Comparison of ENCODE assay signal across 18 cellular contexts in the genomic region with DNA sequence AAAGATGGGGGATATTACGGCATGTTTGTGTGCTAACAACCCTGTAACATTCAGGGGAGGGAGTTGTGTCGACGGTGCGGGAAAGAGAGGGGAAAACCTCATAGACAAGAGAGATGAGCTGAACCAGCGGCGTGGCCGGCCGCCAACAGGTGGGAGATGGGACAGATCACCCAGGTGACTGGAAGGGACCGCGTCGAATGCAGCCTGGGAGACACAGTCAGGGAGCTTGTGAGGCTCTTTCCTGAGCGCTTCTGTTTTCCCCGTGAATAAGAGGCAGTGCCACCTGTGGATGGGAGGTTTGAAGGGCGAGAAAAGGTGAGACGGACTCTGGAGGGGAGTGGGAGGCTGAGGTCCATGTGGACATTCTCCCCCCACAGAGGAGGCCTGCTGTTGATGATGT.
"Had no signal": no experiment of that assay in that cellular context is flagged by ENCODE, and none has a peak within 500 bp of the region (broad histone marks: within the 10 kb centered on the region; RNA-seq: fewer than 3 reads in every experiment).

No MANE protein-coding gene starts in this region.

- H3K27me3 ChIP-seq: colonic mucosa had no signal

- DNase-seq: colonic mucosa; effector CD4-positive, alpha-beta T cell; foreskin melanocyte; heart left ventricle; hippocampal formation; occipital lobe; psoas muscle; retina; stimulated activated CD4-positive, alpha-beta T cell treated with anti-CD3 and anti-CD28 coated beads, Interleukin-12 subunit alpha, Interleukin-12 subunit beta, amount 100 ng/mL, for 4 hours; stimulated activated naive CD4-positive, alpha-beta T cell; stomach; substantia nigra; trophoblast cell had no signal

- H3K36me3 ChIP-seq: colonic mucosa, heart left ventricle, stomach had no signal

- ATAC-seq: heart left ventricle; left lobe of liver; natural killer cell treated with Interleukin-12 subunit alpha and Interleukin-12 subunit beta and Interleukin-15 and Interleukin-18, amount 100 ng/mL, for 72 hours; psoas muscle; sciatic nerve had no signal

- H3K4me3 ChIP-seq: colonic mucosa, heart left ventricle, psoas muscle, skin epidermis, stomach had no signal

- H3K9me3 ChIP-seq: colonic mucosa, heart left ventricle, psoas muscle, stomach had no signal

- H3K27ac ChIP-seq: colonic mucosa, heart left ventricle, parathyroid adenoma, psoas muscle, skin epidermis, stomach had no signal

- H3K4me1 ChIP-seq: colonic mucosa, parathyroid adenoma, psoas muscle had no signal
